ENCODE assay signal across 1 cellular context in the genomic region with DNA sequence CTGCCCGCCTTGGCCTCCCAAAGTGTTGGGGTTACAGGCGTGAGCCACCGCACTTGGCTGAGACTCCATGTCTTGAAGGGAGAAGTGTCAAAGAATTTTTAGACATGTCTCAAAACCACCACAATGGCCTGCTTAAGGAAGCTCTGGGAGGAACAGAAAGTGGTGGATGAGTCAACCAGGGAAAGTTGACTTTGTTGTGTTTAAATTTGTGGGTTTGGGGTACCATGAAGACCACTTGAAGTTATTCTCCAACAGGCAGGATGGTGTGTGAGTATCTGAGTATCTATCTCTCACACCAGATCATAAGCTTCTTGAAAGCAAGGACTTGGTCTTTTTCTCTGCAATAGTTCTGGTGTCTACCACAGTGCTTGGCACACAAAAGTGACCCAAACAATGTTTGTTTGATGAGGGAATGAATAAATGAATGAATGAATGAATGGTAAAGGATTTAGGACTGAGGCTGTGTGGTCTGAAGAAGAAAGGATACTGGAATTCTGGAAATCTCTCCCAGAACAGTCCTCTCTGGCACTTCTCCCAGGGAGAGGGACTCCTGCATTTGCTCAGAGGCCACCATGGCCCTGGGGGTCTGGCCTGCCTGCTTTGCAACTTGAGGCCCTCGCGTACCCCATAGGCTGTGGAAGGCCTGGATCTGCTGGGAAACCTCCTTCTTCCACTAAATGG.
TF ChIP-seq lines count a peak whose summit lies in the region.

No MANE protein-coding gene starts in this region.

TF ChIP-seq in SK-N-SH, 30 proteins besides CTCF, POLR2A, EP300 and RAD21 (continued from another document):
- TF ChIP-seq, protein P1, sequence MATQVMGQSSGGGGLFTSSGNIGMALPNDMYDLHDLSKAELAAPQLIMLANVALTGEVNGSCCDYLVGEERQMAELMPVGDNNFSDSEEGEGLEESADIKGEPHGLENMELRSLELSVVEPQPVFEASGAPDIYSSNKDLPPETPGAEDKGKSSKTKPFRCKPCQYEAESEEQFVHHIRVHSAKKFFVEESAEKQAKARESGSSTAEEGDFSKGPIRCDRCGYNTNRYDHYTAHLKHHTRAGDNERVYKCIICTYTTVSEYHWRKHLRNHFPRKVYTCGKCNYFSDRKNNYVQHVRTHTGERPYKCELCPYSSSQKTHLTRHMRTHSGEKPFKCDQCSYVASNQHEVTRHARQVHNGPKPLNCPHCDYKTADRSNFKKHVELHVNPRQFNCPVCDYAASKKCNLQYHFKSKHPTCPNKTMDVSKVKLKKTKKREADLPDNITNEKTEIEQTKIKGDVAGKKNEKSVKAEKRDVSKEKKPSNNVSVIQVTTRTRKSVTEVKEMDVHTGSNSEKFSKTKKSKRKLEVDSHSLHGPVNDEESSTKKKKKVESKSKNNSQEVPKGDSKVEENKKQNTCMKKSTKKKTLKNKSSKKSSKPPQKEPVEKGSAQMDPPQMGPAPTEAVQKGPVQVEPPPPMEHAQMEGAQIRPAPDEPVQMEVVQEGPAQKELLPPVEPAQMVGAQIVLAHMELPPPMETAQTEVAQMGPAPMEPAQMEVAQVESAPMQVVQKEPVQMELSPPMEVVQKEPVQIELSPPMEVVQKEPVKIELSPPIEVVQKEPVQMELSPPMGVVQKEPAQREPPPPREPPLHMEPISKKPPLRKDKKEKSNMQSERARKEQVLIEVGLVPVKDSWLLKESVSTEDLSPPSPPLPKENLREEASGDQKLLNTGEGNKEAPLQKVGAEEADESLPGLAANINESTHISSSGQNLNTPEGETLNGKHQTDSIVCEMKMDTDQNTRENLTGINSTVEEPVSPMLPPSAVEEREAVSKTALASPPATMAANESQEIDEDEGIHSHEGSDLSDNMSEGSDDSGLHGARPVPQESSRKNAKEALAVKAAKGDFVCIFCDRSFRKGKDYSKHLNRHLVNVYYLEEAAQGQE (IDR thresholded peaks at IDR 0.05; ENCODE audit: low read depth, low read length): no peak
- no peak for TF ChIP-seq POLR2AphosphoS5 (IDR thresholded peaks at IDR 0.05; ENCODE audit: low read depth, low read length)
TF ChIP-seq in SK-N-SH: peak in this region for 0.
